In the genomic region with DNA sequence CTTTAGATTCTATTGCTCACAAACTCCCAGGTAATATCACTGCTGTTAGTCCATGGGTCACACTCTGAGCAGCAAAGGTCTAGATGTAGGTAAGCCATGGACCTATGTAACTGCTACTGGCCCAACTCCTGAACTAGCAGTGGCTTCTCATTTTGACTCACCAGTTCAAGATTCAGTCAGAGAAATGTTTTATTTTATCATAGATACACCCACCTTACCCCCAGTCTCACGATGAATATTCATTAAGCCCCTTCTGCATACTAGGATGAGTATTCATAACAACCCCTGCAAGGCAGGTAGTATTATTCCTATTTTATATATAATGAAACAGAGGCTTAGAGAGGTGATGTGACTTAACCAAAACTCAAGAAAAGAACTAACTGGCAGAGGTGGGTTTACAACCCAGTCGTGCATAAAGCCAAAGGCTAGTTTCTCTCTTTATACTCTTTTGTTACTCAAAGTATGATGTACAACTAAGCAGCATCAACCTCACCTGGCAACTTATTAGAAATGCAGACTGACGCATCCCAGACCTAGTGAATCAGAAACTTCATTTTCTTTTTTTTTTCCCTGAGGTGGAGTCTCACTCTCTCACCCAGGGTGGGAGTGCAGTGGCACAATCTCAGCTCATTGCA, we compare ENCODE assay signal across 17 cellular contexts.
DNase-seq lines count a peak whose midpoint lies in the region; ATAC-seq and TF ChIP-seq lines count a peak whose summit lies in the region.
"Had no signal": no experiment of that assay in that cellular context is flagged by ENCODE, and none has a peak within 500 bp of the region (broad histone marks: within the 10 kb centered on the region; RNA-seq: fewer than 3 reads in every experiment).

No MANE protein-coding gene starts in this region.

- no peaks in the 10 kb centered on the region for H3K4me1 ChIP-seq in mammary epithelial cell (ENCODE audit: insufficient read depth, low read length)

- no peak overlapping the region for H3K4me2 ChIP-seq in mammary epithelial cell (ENCODE audit: insufficient read depth, low read depth, low read length)
- H3K4me2 ChIP-seq: hepatocyte had no signal

- no peak overlapping the region for H3K9ac ChIP-seq in mammary epithelial cell (ENCODE audit: insufficient read depth, low read length)

- ATAC-seq in GM19023 (IDR thresholded peaks at IDR 0.05; ENCODE audit: unreplicated experiment) (peak; percentile 78), HG02588 (IDR thresholded peaks at IDR 0.05; ENCODE audit: unreplicated experiment) (peak; percentile 70), HG03139 (IDR thresholded peaks at IDR 0.05; ENCODE audit: unreplicated experiment) (peak; percentile 53)
- ATAC-seq: CD8-positive, alpha-beta T cell; left cardiac atrium had no signal

- CTCF ChIA-PET in mammary epithelial cell (lab: Charles Lee; ENCODE audit: low non-redundant PET) = no interaction called here

- no peak overlapping the region for H3K4me3 ChIP-seq in GM06990 (replicated peaks; ENCODE audit: low read depth, low read length)
- no peak overlapping the region for H3K4me3 ChIP-seq in mammary epithelial cell (replicated peaks in 1 of 3; ENCODE audit: insufficient read depth in 1 of 3, low read depth in 2 of 3, low read length in 3 of 3)
- H3K4me3 ChIP-seq: coronary artery, hepatocyte, thyroid gland had no signal

- dilution Hi-C loops in mammary epithelial cell (cut with HindIII; ENCODE audit: low sequenced_read_pairs) = no loop called here

- H3K27me3 ChIP-seq in GM06990 (replicated peaks; ENCODE audit: control insufficient read depth, insufficient read depth, low read length) (no peaks in the 10 kb centered on the region), mammary epithelial cell (ENCODE audit: insufficient read depth, low read length) (no peaks in the 10 kb centered on the region)
- H3K27me3 ChIP-seq: hepatocyte, thyroid gland had no signal

- intact Hi-C loops in mammary epithelial cell (cut with micrococcal nuclease) = no loop called here

- no peaks in the 10 kb centered on the region for H4K20me1 ChIP-seq in mammary epithelial cell (ENCODE audit: insufficient read depth, low read length)

- WGBS in mammary epithelial cell (ENCODE audit: low coverage, missing lambda C conversion rate) = 25% methylated on average over 3 of the region's 3 CpGs

- no peaks in the 10 kb centered on the region for H3K9me3 ChIP-seq in mammary epithelial cell (replicated peaks; ENCODE audit: insufficient read depth, low read length)
- H3K9me3 ChIP-seq: thyroid gland had no signal

- H3K36me3 ChIP-seq in GM06990 (ENCODE audit: control insufficient read depth, insufficient read depth, low read length) (no peaks in the 10 kb centered on the region), mammary epithelial cell (ENCODE audit: insufficient read depth, low read length) (no peaks in the 10 kb centered on the region)
- H3K36me3 ChIP-seq: thyroid gland had no signal

- TF ChIP-seq CTCF in GM06990 (IDR thresholded peaks at IDR 0.05; ENCODE audit: insufficient read depth, low read length, poor library complexity, severe bottlenecking) (no peak), mammary epithelial cell (conservative IDR thresholded peaks at IDR 0.05 in 1 of 2, IDR thresholded peaks at IDR 0.05 in 1 of 2; ENCODE audit: extremely low read depth in 1 of 2, insufficient read depth in 1 of 2, low read depth in 1 of 2, low read length in 2 of 2) (no peak)

- H2AFZ ChIP-seq in mammary epithelial cell (ENCODE audit: low read depth, low read length) = no peak overlapping the region
- H2AFZ ChIP-seq: hepatocyte had no signal

- no peak overlapping the region for H3K27ac ChIP-seq in mammary epithelial cell (ENCODE audit: insufficient read depth, low read depth, low read length)
- H3K27ac ChIP-seq: coronary artery, hepatocyte, thyroid gland had no signal

- no peaks in the 10 kb centered on the region for H3K79me2 ChIP-seq in mammary epithelial cell (ENCODE audit: insufficient read depth, low read length)
- H3K79me2 ChIP-seq: hepatocyte had no signal

- DNase-seq in GM06990 (ENCODE audit: extremely low read depth, insufficient read length) (peak; percentile 30), NCI-H510A treated with DMSO at 0.1 percent for 48 hours (lab: John Stamatoyannopoulos, UW) (no peak), DMS153 (lab: John Stamatoyannopoulos, UW) (no peak), mammary epithelial cell (no peak), islet precursor cell (no peak)
- DNase-seq: activated CD4-positive, alpha-beta T cell treated with anti-CD3 and anti-CD28 coated beads, Interleukin-2, amount 10 ng/mL, durations not matched to agents 7 days and 5 days; CD8-positive, alpha-beta T cell; left cardiac atrium; naive B cell; NCI-H2081 treated with DMSO at 0.1 percent for 48 hours; NCI-H748 treated with DMSO at 0.1 percent for 48 hours; thyroid gland had no signal

- no TSS peak for BruUV-seq in mammary epithelial cell (replicated peaks; lab: Mats Ljungman, UMichigan)

- in situ Hi-C loops in mammary epithelial cell (cut with MboI; ENCODE audit: low sequenced_read_pairs in 2 of 2) = no loop called here
